ENCODE assay signal across 8 cellular contexts in the genomic region with DNA sequence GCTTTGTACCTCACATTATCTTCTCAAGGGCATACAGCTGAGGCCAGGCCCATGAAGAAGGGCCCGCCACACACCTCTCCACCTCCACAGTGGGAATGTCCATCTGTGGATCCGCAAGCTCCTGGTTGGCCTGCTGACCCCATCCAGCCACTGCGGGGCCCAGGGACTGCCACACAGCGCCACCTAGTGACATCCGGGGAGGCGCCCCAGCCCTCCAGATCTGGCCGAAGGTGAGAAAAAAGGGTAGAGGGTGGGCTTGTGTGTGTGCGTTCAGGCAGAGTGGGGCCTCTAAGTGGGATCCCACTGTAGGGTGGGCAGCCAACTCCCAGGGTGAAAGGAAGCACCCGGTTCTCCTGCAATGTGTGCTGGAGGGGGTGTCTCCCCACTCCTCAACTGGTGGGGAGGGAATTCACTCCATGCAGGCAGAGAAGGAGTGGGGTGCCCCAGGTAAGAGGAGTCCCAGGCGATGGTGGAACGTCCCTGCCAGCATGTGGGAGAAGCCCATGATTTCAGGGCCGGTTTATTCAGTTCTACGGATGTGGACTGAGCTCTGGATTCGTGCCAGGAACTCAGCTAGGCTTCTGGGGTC.
DNase-seq lines count a peak whose midpoint lies in the region; ATAC-seq and TF ChIP-seq lines count a peak whose summit lies in the region.

No MANE protein-coding gene starts in this region.

- intact Hi-C loops in mucosa of descending colon (cut with DNase I, micrococcal nuclease), result loop anchor here (1.0 to 10.0 kb wide), 2 partner anchors 64 to 260 kb away; no protein-coding TSS in a partner anchor

- no peak overlapping the region for H3K4me3 ChIP-seq in OCI-LY1 (ENCODE audit: low read depth, low read length, poor library complexity, severe bottlenecking)
- no peak overlapping the region for H3K4me3 ChIP-seq in cardiac fibroblast (replicated peaks in 1 of 2; ENCODE audit: low read depth in 2 of 2, low read length in 2 of 2)
- H3K4me3 ChIP-seq in mucosa of descending colon, result no peak overlapping the region
- no peak overlapping the region for H3K4me3 ChIP-seq in upper lobe of left lung

- H3K4me2 ChIP-seq in OCI-LY1 (ENCODE audit: low read length), result no peak overlapping the region

- H3K27ac ChIP-seq in OCI-LY1 (ENCODE audit: low read depth, low read length, poor library complexity, severe bottlenecking) (no peak overlapping the region), upper lobe of left lung (no peak overlapping the region)

- TF ChIP-seq EP300 in upper lobe of left lung (IDR thresholded peaks at IDR 0.05), result no peak

- H3K9me3 ChIP-seq in OCI-LY1 (ENCODE audit: low read length) (no peaks in the 10 kb centered on the region), mucosa of descending colon (no peaks in the 10 kb centered on the region), upper lobe of left lung (no peaks in the 10 kb centered on the region)

- no peak overlapping the region for H2AFZ ChIP-seq in OCI-LY1 (ENCODE audit: low read length)

- H4K20me1 ChIP-seq in OCI-LY1 (ENCODE audit: insufficient read depth, low read length), result no peaks in the 10 kb centered on the region

- TF ChIP-seq POLR2A in upper lobe of left lung (IDR thresholded peaks at IDR 0.05), result no peak

- DNase-seq in DMS114 treated with DMSO at 0.1 percent for 48 hours (lab: John Stamatoyannopoulos, UW; ENCODE audit: unreplicated experiment) (peak; percentile 1), cardiac fibroblast (ENCODE audit: low read depth in 2 of 2) (peak; percentile 20 to 24), mucosa of descending colon (peak; percentile 50 to 77 (median 56)), upper lobe of left lung (peak in 1 of 2 donors; percentile 89), NCI-H2227 (lab: John Stamatoyannopoulos, UW; ENCODE audit: unreplicated experiment) (no peak)

- H3K27me3 ChIP-seq in OCI-LY1 (ENCODE audit: insufficient read depth, low read length) (no peaks in the 10 kb centered on the region), upper lobe of left lung (no peaks in the 10 kb centered on the region)

- ATAC-seq in GM21390 (IDR thresholded peaks at IDR 0.05; ENCODE audit: unreplicated experiment), result peak; percentile 68
- ATAC-seq in mucosa of descending colon, result peak; percentile 73
- ATAC-seq in upper lobe of left lung (ENCODE audit: low FRiP score in 2 of 2), result peak; percentile 62 to 65
- no peak for ATAC-seq in HG03378 (IDR thresholded peaks at IDR 0.05; ENCODE audit: unreplicated experiment)

- TF ChIP-seq CTCF in OCI-LY1 (IDR thresholded peaks at IDR 0.05; ENCODE audit: low read length) (peak; percentile 96), cardiac fibroblast (IDR thresholded peaks at IDR 0.05; ENCODE audit: low read depth, low read length) (peak; percentile 78), mucosa of descending colon (IDR thresholded peaks at IDR 0.05) (peak; percentile 88), upper lobe of left lung (IDR thresholded peaks at IDR 0.05) (peak in 4 of 6 experiments; percentile 30 to 64 (median 47))

- H3K79me2 ChIP-seq in OCI-LY1 (ENCODE audit: insufficient read depth, low read length), result no peaks in the 10 kb centered on the region

- WGBS in upper lobe of left lung, 2 donors, result 69 to 76% methylated on average over 9 to 14 of the region's 14 CpGs

- no peaks in the 10 kb centered on the region for H3K9me2 ChIP-seq in OCI-LY1 (ENCODE audit: low read depth, low read length)

- no peaks in the 10 kb centered on the region for H3F3A ChIP-seq in OCI-LY1 (ENCODE audit: insufficient read depth, low read length)

- H3K36me3 ChIP-seq in OCI-LY1 (ENCODE audit: insufficient read depth, low read length) (no peaks in the 10 kb centered on the region), mucosa of descending colon (ENCODE audit: low read depth) (no peaks in the 10 kb centered on the region), upper lobe of left lung (no peaks in the 10 kb centered on the region)

- H3K4me1 ChIP-seq in OCI-LY1 (ENCODE audit: insufficient read depth, low read length, severe bottlenecking), result no peaks in the 10 kb centered on the region
- no peaks in the 10 kb centered on the region for H3K4me1 ChIP-seq in mucosa of descending colon (ENCODE audit: low read depth)
- peaks cover 0 to 19% (median 13%) of the 10 kb centered on the region in 4 donors for H3K4me1 ChIP-seq in upper lobe of left lung

- no peak overlapping the region for H3K9ac ChIP-seq in OCI-LY1 (ENCODE audit: low read length)
